Comparison of ENCODE assay signal across 14 cellular contexts in genomic region chr20:61566691-61567090, GRCh38.
"Had no signal": no experiment of that assay in that cellular context is flagged by ENCODE, and none has a peak within 500 bp of the region (broad histone marks: within the 10 kb centered on the region; RNA-seq: fewer than 3 reads in every experiment).

No MANE protein-coding gene starts in this region.

- H3K9me3 ChIP-seq: neutrophil had no signal

- H3K4me3 ChIP-seq: coronary artery had no signal

- DNase-seq: effector CD4-positive, alpha-beta T cell; endodermal cell; erythroblast; foreskin keratinocyte; left colon; left ventricle myocardium superior; mesendoderm; naive B cell; stimulated activated CD4-positive, alpha-beta T cell treated with anti-CD3 and anti-CD28 coated beads, Interleukin-2, amount 100 ng/mL, for 24 hours; stimulated activated naive CD4-positive, alpha-beta T cell; trophoblast cell had no signal

- H3K4me1 ChIP-seq: foreskin keratinocyte had no signal

- ATAC-seq: foreskin keratinocyte, left colon, left ventricle myocardium superior, sciatic nerve had no signal

- H3K36me3 ChIP-seq: neutrophil had no signal

- H3K27me3 ChIP-seq: foreskin keratinocyte, neutrophil had no signal

- H3K27ac ChIP-seq: coronary artery, foreskin keratinocyte, neutrophil had no signal
